In the genomic region with DNA sequence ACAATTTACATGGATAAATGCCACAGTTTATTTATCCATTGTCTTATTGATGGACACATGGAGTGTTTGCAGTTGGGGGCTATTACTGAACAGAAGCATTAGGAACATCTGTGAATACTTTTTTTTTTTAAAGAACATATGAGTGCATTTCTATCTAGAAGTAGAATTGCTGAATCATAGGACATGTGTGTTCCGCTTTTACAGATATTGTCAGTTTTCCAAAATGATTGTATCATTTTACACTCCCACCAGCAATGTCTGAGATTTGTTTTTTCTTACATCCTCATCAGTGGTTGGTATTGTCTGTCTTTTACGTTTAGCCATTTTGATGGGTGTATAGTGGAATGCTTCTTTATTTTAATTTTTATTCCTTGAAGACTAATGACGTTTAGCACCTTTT, we compare ENCODE assay signal across 20 cellular contexts. TPM values are rescaled to one million over a fixed set of nuclear protein-coding genes. Genes with fewer than 3 reads are reported as not detected.
DNase-seq lines count a peak whose midpoint lies in the region; ATAC-seq, FAIRE-seq and TF ChIP-seq lines count a peak whose summit lies in the region.
"Had no signal": no experiment of that assay in that cellular context is flagged by ENCODE, and none has a peak within 500 bp of the region (broad histone marks: within the 10 kb centered on the region; RNA-seq: fewer than 3 reads in every experiment).

No MANE protein-coding gene starts in this region.

- in situ Hi-C loops in GM23248 (cut with MboI) (no loop called here), K562 (cut with MboI) (loop anchor here (10.0 kb wide), 1 partner anchor 326 kb away; no protein-coding TSS in a partner anchor)

- DNase-seq in Ammon's horn (ENCODE audit: low spot score) (peak; percentile 3), GM23248 (peak; percentile 24), K562 (ENCODE audit: extremely low read depth in 1 of 4, low spot score in 3 of 4) (no peak), upper lobe of right lung (no peak), SKM-1 (lab: John Stamatoyannopoulos, UW; ENCODE audit: unreplicated experiment) (no peak)
- DNase-seq: Calu3; CD4-positive, CD25-positive, alpha-beta regulatory T cell; DMS 273 treated with DMSO at 0.1 percent for 48 hours; GOT3 had no signal

- BruUV-seq in K562 (replicated peaks; lab: Mats Ljungman, UMichigan) = no TSS peak

- H3K36me3 ChIP-seq in GM23248 (ENCODE audit: low read depth) (no peaks in the 10 kb centered on the region), K562 (ENCODE audit: control insufficient read depth, insufficient read depth, low read length) (no peaks in the 10 kb centered on the region; the same call in 2 of the 3 replicates), upper lobe of right lung (no peaks in the 10 kb centered on the region)
- H3K36me3 ChIP-seq: BLaER1, HAP-1 had no signal

- H3K27ac ChIP-seq in GM23248 (no peak overlapping the region), K562 (ENCODE audit: extremely low read depth, low read depth, low read length) (no peak overlapping the region), upper lobe of right lung (no peak overlapping the region)
- H3K27ac ChIP-seq: A549, BLaER1 had no signal

- TF ChIP-seq CTCF in K562 (IDR thresholded peaks at IDR 0.05 in 2 of 3, conservative IDR thresholded peaks at IDR 0.05 in 1 of 3; ENCODE audit: insufficient read depth in 2 of 3, low read depth in 1 of 3, low read length in 3 of 3) = no peak
- no peak for TF ChIP-seq CTCF in upper lobe of right lung (IDR thresholded peaks at IDR 0.05)

- H2AFZ ChIP-seq in GM23248 = no peak overlapping the region; the same call in 1 of the 2 replicates
- H2AFZ ChIP-seq in K562 (ENCODE audit: low read depth, low read length) = no peak overlapping the region

- FAIRE-seq in K562 (lab: Jason Lieb, UNC) = no peak
- FAIRE-seq: A549, GM12878, GM18507, HepG2, HTR-8/SVneo had no signal

- no peak overlapping the region for H3K4me3 ChIP-seq in GM23248
- H3K4me3 ChIP-seq in K562 = no peak overlapping the region
- no peak overlapping the region for H3K4me3 ChIP-seq in upper lobe of right lung
- H3K4me3 ChIP-seq: A549, BLaER1, GM12878, HAP-1 had no signal

- no peaks in the 10 kb centered on the region for H3K9me1 ChIP-seq in K562 (ENCODE audit: control insufficient read depth, insufficient read depth, low read length)

- WGBS in GM23248 (ENCODE audit: low coverage in 1 of 2, low lambda C conversion rate in 2 of 2, missing lambda C conversion rate in 2 of 2), 2 experiments = 33 to 35% methylated on average over 3 of the region's 3 CpGs
- WGBS in K562 (ENCODE audit: insufficient coverage, low coverage, missing lambda C conversion rate) = 0% methylated on average over 3 of the region's 3 CpGs

- intact Hi-C loops in K562 (cut with micrococcal nuclease) (no loop called here), upper lobe of right lung (cut with DNase I) (no loop called here)

- H3K79me2 ChIP-seq in GM23248 (ENCODE audit: insufficient read depth) = no peaks in the 10 kb centered on the region
- no peaks in the 10 kb centered on the region for H3K79me2 ChIP-seq in K562 (ENCODE audit: control insufficient read depth, insufficient read depth, low read length)

- POLR2A ChIA-PET in K562 (lab: Yijun Ruan, JAX) = no interaction called here

- no peak for TF ChIP-seq RAD21 in K562 (CRISPR knock-in tag; conservative IDR thresholded peaks at IDR 0.05 in 1 of 2, IDR thresholded peaks at IDR 0.05 in 1 of 2)

- H3K9me2 ChIP-seq in GM23248 (ENCODE audit: insufficient read depth) = no peaks in the 10 kb centered on the region

- H3K9ac ChIP-seq in GM23248 (no peak overlapping the region), K562 (ENCODE audit: insufficient read depth in 1 of 2, low read depth in 2 of 2, low read length in 2 of 2) (no peak overlapping the region)
- H3K9ac ChIP-seq: BLaER1 had no signal

- H4K20me1 ChIP-seq in GM23248 (ENCODE audit: insufficient read depth) = no peaks in the 10 kb centered on the region
- no peaks in the 10 kb centered on the region for H4K20me1 ChIP-seq in K562 (replicated peaks; ENCODE audit: control insufficient read depth, insufficient read depth, low read length)
- H4K20me1 ChIP-seq: BLaER1 had no signal

- H3K27me3 ChIP-seq in GM23248 (replicated peaks; ENCODE audit: insufficient read depth) (no peaks in the 10 kb centered on the region), K562 (ENCODE audit: control insufficient read depth in 2 of 2, insufficient read depth in 2 of 2, low read length in 2 of 2) (peaks cover 14 to 18% of the 10 kb centered on the region in 2 experiments; a peak in 4 of 5 replicates), upper lobe of right lung (no peaks in the 10 kb centered on the region)
- H3K27me3 ChIP-seq: BLaER1 had no signal

- ATAC-seq in K562 (no peak), upper lobe of right lung (peak; percentile 41), HG02610 (IDR thresholded peaks at IDR 0.05; ENCODE audit: unreplicated experiment) (no peak), HG03108 (IDR thresholded peaks at IDR 0.05; ENCODE audit: unreplicated experiment) (no peak)
- ATAC-seq: A549, GM12878, HepG2 had no signal

- H3K4me1 ChIP-seq in GM23248 (ENCODE audit: insufficient read depth) = no peaks in the 10 kb centered on the region
- H3K4me1 ChIP-seq in K562 (replicated peaks in 1 of 2; ENCODE audit: control insufficient read depth in 2 of 2, insufficient read depth in 2 of 2, low read length in 2 of 2) = no peaks in the 10 kb centered on the region; a peak in 1 of 5 replicates
- H3K4me1 ChIP-seq in upper lobe of right lung = no peaks in the 10 kb centered on the region
- H3K4me1 ChIP-seq: A549, HAP-1 had no signal

- H3K9me3 ChIP-seq in GM23248 (ENCODE audit: low read depth) = no peaks in the 10 kb centered on the region
- no peaks in the 10 kb centered on the region for H3K9me3 ChIP-seq in K562 (replicated peaks; ENCODE audit: control insufficient read depth, insufficient read depth, low read depth, low read length)
- no peaks in the 10 kb centered on the region for H3K9me3 ChIP-seq in upper lobe of right lung
- H3K9me3 ChIP-seq: HAP-1 had no signal

- CTCF ChIA-PET in K562 (lab: Yijun Ruan, JAX; ENCODE audit: low intra/inter-chr PET ratio) = no interaction called here

- H3F3A ChIP-seq in GM23248 (ENCODE audit: insufficient read depth) = no peaks in the 10 kb centered on the region

- TF ChIP-seq EP300 in K562 (IDR thresholded peaks at IDR 0.05; ENCODE audit: low read length) = no peak

- H3K4me2 ChIP-seq in GM23248 (ENCODE audit: unreplicated experiment) = no peak overlapping the region
- no peak overlapping the region for H3K4me2 ChIP-seq in K562 (ENCODE audit: insufficient read depth, low read length)
- H3K4me2 ChIP-seq: A549, BLaER1 had no signal

- no peak for TF ChIP-seq POLR2A in K562 (conservative IDR thresholded peaks at IDR 0.05)

TF ChIP-seq in K562, 482 proteins besides CTCF, POLR2A, EP300 and RAD21 (continues in another document):
- TF ChIP-seq, protein P1, sequence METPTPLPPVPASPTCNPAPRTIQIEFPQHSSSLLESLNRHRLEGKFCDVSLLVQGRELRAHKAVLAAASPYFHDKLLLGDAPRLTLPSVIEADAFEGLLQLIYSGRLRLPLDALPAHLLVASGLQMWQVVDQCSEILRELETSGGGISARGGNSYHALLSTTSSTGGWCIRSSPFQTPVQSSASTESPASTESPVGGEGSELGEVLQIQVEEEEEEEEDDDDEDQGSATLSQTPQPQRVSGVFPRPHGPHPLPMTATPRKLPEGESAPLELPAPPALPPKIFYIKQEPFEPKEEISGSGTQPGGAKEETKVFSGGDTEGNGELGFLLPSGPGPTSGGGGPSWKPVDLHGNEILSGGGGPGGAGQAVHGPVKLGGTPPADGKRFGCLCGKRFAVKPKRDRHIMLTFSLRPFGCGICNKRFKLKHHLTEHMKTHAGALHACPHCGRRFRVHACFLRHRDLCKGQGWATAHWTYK (CRISPR knock-in tag; IDR thresholded peaks at IDR 0.05) = no peak
- peak; percentile 4 for TF ChIP-seq MEIS2 (IDR thresholded peaks at IDR 0.05; ENCODE audit: partially characterized antibody)
- no peak for TF ChIP-seq TFAM (CRISPR knock-in tag; conservative IDR thresholded peaks at IDR 0.05)
- peak; percentile 64; the same call in 1 of the 2 replicates for TF ChIP-seq C11orf30 (IDR thresholded peaks at IDR 0.05; ENCODE audit: low read depth)
- no peak for TF ChIP-seq ASH1L (IDR thresholded peaks at IDR 0.05; ENCODE audit: borderline replicate concordance, low read depth, partially characterized antibody)
- TF ChIP-seq, protein P2, sequence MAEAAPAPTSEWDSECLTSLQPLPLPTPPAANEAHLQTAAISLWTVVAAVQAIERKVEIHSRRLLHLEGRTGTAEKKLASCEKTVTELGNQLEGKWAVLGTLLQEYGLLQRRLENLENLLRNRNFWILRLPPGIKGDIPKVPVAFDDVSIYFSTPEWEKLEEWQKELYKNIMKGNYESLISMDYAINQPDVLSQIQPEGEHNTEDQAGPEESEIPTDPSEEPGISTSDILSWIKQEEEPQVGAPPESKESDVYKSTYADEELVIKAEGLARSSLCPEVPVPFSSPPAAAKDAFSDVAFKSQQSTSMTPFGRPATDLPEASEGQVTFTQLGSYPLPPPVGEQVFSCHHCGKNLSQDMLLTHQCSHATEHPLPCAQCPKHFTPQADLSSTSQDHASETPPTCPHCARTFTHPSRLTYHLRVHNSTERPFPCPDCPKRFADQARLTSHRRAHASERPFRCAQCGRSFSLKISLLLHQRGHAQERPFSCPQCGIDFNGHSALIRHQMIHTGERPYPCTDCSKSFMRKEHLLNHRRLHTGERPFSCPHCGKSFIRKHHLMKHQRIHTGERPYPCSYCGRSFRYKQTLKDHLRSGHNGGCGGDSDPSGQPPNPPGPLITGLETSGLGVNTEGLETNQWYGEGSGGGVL (CRISPR knock-in tag; IDR thresholded peaks at IDR 0.05) = no peak

RNA-seq across cellular contexts. Expression of a gene that starts 42.0 kb away (rescaled TPM):
- total RNA-seq in GM23248 (2014; rRNA removed; shearing (Covaris generic)) = not detected in 2 replicates
- polyA plus RNA-seq in GM23248 (2016; fragmentation: Nextera tagmentation; extraction: Ambion mirVana) (not detected in 2 replicates), K562 (2011; rRNA removed) (not detected in 2 replicates), K562 (2014; fragmentation: Illumina TruSeq; extraction: Trizol) (not detected in 2 replicates), K562 (2014; fragmentation: Nextera tagmentation; extraction: Ambion mirVana) (not detected), K562 (2014; rRNA removed) (not detected in 2 replicates)
- not detected in 2 replicates for total RNA-seq in K562 (2011; cell fraction: chromatin; rRNA removed; ENCODE audit: low replicate concordance)
- not detected in 2 replicates for total RNA-seq in K562 (2011; cell fraction: nucleolus; rRNA removed)
- not detected in 2 replicates for total RNA-seq in K562 (2011; cell fraction: nucleoplasm; rRNA removed)
- total RNA-seq in K562 (2014; rRNA removed) (not detected in 2 replicates), K562 (2014; rRNA removed; fragmentation: Illumina TruSeq; extraction: Trizol) (not detected in 2 replicates), K562 (2015; rRNA removed; fragmentation: Illumina TruSeq; extraction: Trizol) (not detected in 2 replicates), K562 (2021) (not detected in 2 replicates), upper lobe of right lung (not detected)
- not detected in 2 replicates for polyA plus RNA-seq in K562 (2011; cell fraction: cytosol; rRNA removed)
- polyA plus RNA-seq in K562 (2011; cell fraction: nucleus; rRNA removed) = not detected in 2 replicates
- polyA plus RNA-seq in K562 (2012) = not detected in 2 replicates
- polyA minus RNA-seq in K562 (2011; rRNA and poly(A)+ RNA removed) = not detected in 2 replicates
- polyA minus RNA-seq in K562 (2011; cell fraction: cytosol; rRNA and poly(A)+ RNA removed) = not detected in 2 replicates
- polyA minus RNA-seq in K562 (2011; cell fraction: nucleus; rRNA and poly(A)+ RNA removed) = not detected in 2 replicates
- total RNA-seq: Calu3; CD4-positive, CD25-positive, alpha-beta regulatory T cell; Daoy; GM12878; HepG2 had no signal
- polyA plus RNA-seq: A549; AG04450; CD4-positive, CD25-positive, alpha-beta regulatory T cell; HepG2 had no signal

Comparison
In these comparisons a context has a peak if more than half of its experiments do, and no peak if none do; other contexts are left out.
1. DNase-seq: peak in Ammon's horn (single experiment) and GM23248 (single experiment); none in K562 (0 of 4), upper lobe of right lung (single experiment) and SKM-1 (single experiment).